Comparison of ENCODE assay signal across 8 cellular contexts in genomic region chr3:88149516-88150362, GRCh38. TPM values are rescaled to one million over a fixed set of nuclear protein-coding genes. Genes with fewer than 3 reads are reported as not detected.
A peak's percentile ranks its signal among the peaks of the same experiment; 100 is the strongest.
DNase-seq lines count a peak whose midpoint lies in the region; ATAC-seq and TF ChIP-seq lines count a peak whose summit lies in the region.

Gene C3orf38 (plus strand): TSS chr3:88149959. CDS start chr3:88150053, 94 bp downstream.

- H3K4me3 Mint-ChIP-seq in activated naive CD8-positive, alpha-beta T cell treated with anti-CD3 and anti-CD28 coated beads, Interleukin-2, amount 50 U/mL, for 24 hours: peak within 1 kb of the TSS; percentile 95

- H3K4me2 ChIP-seq in parathyroid adenoma (ENCODE audit: low read length): peak within 1 kb of the TSS; percentile 87

- peak within 1 kb of the TSS; percentile 83 for H3K27ac ChIP-seq in cardiac muscle cell
- peak within 1 kb of the TSS; percentile 94 for H3K27ac ChIP-seq in parathyroid adenoma
- peak within 1 kb of the TSS; percentile 92 to 95 for H3K27ac ChIP-seq in tibial artery

- TF ChIP-seq CTCF in GM12875 (IDR thresholded peaks at IDR 0.05; ENCODE audit: borderline replicate concordance, insufficient read depth, low read depth, low read length) (no peak), cardiac muscle cell (IDR thresholded peaks at IDR 0.05; ENCODE audit: low read depth, low read length) (no peak), parathyroid adenoma (IDR thresholded peaks at IDR 0.05) (no peak), tibial artery (IDR thresholded peaks at IDR 0.05) (no peak)

- ATAC-seq in HG02759 (IDR thresholded peaks at IDR 0.05; ENCODE audit: unreplicated experiment): peak; percentile 86
- peak; percentile 90 for ATAC-seq in activated naive CD8-positive, alpha-beta T cell treated with anti-CD3 and anti-CD28 coated beads, Interleukin-2, amount 50 U/mL, for 24 hours

- peak within 1 kb of the TSS; percentile 98 for H3K27ac Mint-ChIP-seq in activated naive CD8-positive, alpha-beta T cell treated with anti-CD3 and anti-CD28 coated beads, Interleukin-2, amount 50 U/mL, for 24 hours

- no peaks in the 10 kb centered on the region for H3K9me3 ChIP-seq in cardiac muscle cell (ENCODE audit: low read depth)
- no peaks in the 10 kb centered on the region for H3K9me3 ChIP-seq in parathyroid adenoma (ENCODE audit: control insufficient read depth, low read length)
- no peaks in the 10 kb centered on the region for H3K9me3 ChIP-seq in tibial artery

- no peaks in the 10 kb centered on the region for H3K27me3 Mint-ChIP-seq in activated naive CD8-positive, alpha-beta T cell treated with anti-CD3 and anti-CD28 coated beads, Interleukin-2, amount 50 U/mL, for 24 hours

- peaks cover 8% of the 10 kb centered on the region for H3K36me3 Mint-ChIP-seq in activated naive CD8-positive, alpha-beta T cell treated with anti-CD3 and anti-CD28 coated beads, Interleukin-2, amount 50 U/mL, for 24 hours (ENCODE audit: low read depth)

- H3K36me3 ChIP-seq in cardiac muscle cell (peaks cover 8% of the 10 kb centered on the region), parathyroid adenoma (ENCODE audit: control insufficient read depth, insufficient read depth, low read length) (no peaks in the 10 kb centered on the region), tibial artery (peaks cover 0 to 17% (median 15%) of the 10 kb centered on the region in 3 donors)

- H3K9ac ChIP-seq in parathyroid adenoma: peak within 1 kb of the TSS; percentile 59

- H3K4me1 ChIP-seq in cardiac muscle cell (ENCODE audit: low read depth) (peaks cover 7% of the 10 kb centered on the region), parathyroid adenoma (peaks cover 5% of the 10 kb centered on the region), tibial artery (peaks cover 0 to 28% (median 25%) of the 10 kb centered on the region in 4 donors)

- H3K79me2 ChIP-seq in parathyroid adenoma: peaks cover 10% of the 10 kb centered on the region

- peak within 1 kb of the TSS; percentile 84 for H3K4me3 ChIP-seq in GM12875 (ENCODE audit: low read depth, low read length)
- peak within 1 kb of the TSS; percentile 55 for H3K4me3 ChIP-seq in cardiac muscle cell
- H3K4me3 ChIP-seq in parathyroid adenoma (ENCODE audit: low read depth, low read length): peak within 1 kb of the TSS; percentile 94
- H3K4me3 ChIP-seq in tibial artery: peak within 1 kb of the TSS; percentile 74 to 88

- intact Hi-C loops in tibial artery (cut with DNase I; ENCODE audit: low total_unique reads): loop anchor here (5.0 kb wide), 1 partner anchor 92 kb away; the partner anchor contains the start of genes CGGBP1 and ZNF654

- peak; percentile 78 for DNase-seq in NCI-H128 (lab: John Stamatoyannopoulos, UW; ENCODE audit: unreplicated experiment)
- peak; percentile 78 to 85 for DNase-seq in SW 1271 (lab: John Stamatoyannopoulos, UW)
- DNase-seq in activated naive CD8-positive, alpha-beta T cell treated with anti-CD3 and anti-CD28 coated beads, Interleukin-2, amount 50 U/mL, for 24 hours: peak; percentile 78
- DNase-seq in cardiac muscle cell (ENCODE audit: low read depth in 1 of 2, low spot score in 1 of 2): peak; percentile 91 to 94
- DNase-seq in tibial artery: peak; percentile 90 to 93

- H3K27me3 ChIP-seq in cardiac muscle cell: no peaks in the 10 kb centered on the region
- no peaks in the 10 kb centered on the region for H3K27me3 ChIP-seq in parathyroid adenoma (ENCODE audit: control insufficient read depth, insufficient read depth, low read length)
- no peaks in the 10 kb centered on the region for H3K27me3 ChIP-seq in tibial artery

- H3K9me3 Mint-ChIP-seq in activated naive CD8-positive, alpha-beta T cell treated with anti-CD3 and anti-CD28 coated beads, Interleukin-2, amount 50 U/mL, for 24 hours: no peaks in the 10 kb centered on the region

- peak within 1 kb of the TSS; percentile 89 for H2AFZ ChIP-seq in parathyroid adenoma

- H3K4me1 Mint-ChIP-seq in activated naive CD8-positive, alpha-beta T cell treated with anti-CD3 and anti-CD28 coated beads, Interleukin-2, amount 50 U/mL, for 24 hours: peaks cover 39% of the 10 kb centered on the region

RNA-seq across cellular contexts. Expression of gene C3orf38, which starts in this region (rescaled TPM):
- total RNA-seq in cardiac muscle cell: 20.3 and 20.5 TPM in 2 replicates
- 22.3 and 26.6 TPM in 2 replicates for polyA plus RNA-seq in cardiac muscle cell

Comparison
In these comparisons a context has a peak if more than half of its experiments do, and no peak if none do; other contexts are left out.
1. Peak in every context shown above with its lines: DNase-seq, ATAC-seq, H3K4me3 ChIP-seq and H3K27ac ChIP-seq.